1 cellular context compared by ENCODE assay signal in genomic region chr19:37079238-37079637, GRCh38.
TF ChIP-seq lines count a peak whose summit lies in the region.

No MANE protein-coding gene starts in this region.

TF ChIP-seq in H1, 55 proteins besides CTCF, POLR2A, EP300 and RAD21 (continued from another document):
- TF ChIP-seq RXRA (IDR thresholded peaks at IDR 0.05; ENCODE audit: insufficient read depth, low read depth, low read length) (no peak), PHF8 (conservative IDR thresholded peaks at IDR 0.05; ENCODE audit: low read depth, low read length) (no peak), HDAC6 (IDR thresholded peaks at IDR 0.05; ENCODE audit: low read depth, low read length) (no peak), CEBPB (IDR thresholded peaks at IDR 0.05; ENCODE audit: low read depth, low read length) (no peak)
- TF ChIP-seq, protein P1, sequence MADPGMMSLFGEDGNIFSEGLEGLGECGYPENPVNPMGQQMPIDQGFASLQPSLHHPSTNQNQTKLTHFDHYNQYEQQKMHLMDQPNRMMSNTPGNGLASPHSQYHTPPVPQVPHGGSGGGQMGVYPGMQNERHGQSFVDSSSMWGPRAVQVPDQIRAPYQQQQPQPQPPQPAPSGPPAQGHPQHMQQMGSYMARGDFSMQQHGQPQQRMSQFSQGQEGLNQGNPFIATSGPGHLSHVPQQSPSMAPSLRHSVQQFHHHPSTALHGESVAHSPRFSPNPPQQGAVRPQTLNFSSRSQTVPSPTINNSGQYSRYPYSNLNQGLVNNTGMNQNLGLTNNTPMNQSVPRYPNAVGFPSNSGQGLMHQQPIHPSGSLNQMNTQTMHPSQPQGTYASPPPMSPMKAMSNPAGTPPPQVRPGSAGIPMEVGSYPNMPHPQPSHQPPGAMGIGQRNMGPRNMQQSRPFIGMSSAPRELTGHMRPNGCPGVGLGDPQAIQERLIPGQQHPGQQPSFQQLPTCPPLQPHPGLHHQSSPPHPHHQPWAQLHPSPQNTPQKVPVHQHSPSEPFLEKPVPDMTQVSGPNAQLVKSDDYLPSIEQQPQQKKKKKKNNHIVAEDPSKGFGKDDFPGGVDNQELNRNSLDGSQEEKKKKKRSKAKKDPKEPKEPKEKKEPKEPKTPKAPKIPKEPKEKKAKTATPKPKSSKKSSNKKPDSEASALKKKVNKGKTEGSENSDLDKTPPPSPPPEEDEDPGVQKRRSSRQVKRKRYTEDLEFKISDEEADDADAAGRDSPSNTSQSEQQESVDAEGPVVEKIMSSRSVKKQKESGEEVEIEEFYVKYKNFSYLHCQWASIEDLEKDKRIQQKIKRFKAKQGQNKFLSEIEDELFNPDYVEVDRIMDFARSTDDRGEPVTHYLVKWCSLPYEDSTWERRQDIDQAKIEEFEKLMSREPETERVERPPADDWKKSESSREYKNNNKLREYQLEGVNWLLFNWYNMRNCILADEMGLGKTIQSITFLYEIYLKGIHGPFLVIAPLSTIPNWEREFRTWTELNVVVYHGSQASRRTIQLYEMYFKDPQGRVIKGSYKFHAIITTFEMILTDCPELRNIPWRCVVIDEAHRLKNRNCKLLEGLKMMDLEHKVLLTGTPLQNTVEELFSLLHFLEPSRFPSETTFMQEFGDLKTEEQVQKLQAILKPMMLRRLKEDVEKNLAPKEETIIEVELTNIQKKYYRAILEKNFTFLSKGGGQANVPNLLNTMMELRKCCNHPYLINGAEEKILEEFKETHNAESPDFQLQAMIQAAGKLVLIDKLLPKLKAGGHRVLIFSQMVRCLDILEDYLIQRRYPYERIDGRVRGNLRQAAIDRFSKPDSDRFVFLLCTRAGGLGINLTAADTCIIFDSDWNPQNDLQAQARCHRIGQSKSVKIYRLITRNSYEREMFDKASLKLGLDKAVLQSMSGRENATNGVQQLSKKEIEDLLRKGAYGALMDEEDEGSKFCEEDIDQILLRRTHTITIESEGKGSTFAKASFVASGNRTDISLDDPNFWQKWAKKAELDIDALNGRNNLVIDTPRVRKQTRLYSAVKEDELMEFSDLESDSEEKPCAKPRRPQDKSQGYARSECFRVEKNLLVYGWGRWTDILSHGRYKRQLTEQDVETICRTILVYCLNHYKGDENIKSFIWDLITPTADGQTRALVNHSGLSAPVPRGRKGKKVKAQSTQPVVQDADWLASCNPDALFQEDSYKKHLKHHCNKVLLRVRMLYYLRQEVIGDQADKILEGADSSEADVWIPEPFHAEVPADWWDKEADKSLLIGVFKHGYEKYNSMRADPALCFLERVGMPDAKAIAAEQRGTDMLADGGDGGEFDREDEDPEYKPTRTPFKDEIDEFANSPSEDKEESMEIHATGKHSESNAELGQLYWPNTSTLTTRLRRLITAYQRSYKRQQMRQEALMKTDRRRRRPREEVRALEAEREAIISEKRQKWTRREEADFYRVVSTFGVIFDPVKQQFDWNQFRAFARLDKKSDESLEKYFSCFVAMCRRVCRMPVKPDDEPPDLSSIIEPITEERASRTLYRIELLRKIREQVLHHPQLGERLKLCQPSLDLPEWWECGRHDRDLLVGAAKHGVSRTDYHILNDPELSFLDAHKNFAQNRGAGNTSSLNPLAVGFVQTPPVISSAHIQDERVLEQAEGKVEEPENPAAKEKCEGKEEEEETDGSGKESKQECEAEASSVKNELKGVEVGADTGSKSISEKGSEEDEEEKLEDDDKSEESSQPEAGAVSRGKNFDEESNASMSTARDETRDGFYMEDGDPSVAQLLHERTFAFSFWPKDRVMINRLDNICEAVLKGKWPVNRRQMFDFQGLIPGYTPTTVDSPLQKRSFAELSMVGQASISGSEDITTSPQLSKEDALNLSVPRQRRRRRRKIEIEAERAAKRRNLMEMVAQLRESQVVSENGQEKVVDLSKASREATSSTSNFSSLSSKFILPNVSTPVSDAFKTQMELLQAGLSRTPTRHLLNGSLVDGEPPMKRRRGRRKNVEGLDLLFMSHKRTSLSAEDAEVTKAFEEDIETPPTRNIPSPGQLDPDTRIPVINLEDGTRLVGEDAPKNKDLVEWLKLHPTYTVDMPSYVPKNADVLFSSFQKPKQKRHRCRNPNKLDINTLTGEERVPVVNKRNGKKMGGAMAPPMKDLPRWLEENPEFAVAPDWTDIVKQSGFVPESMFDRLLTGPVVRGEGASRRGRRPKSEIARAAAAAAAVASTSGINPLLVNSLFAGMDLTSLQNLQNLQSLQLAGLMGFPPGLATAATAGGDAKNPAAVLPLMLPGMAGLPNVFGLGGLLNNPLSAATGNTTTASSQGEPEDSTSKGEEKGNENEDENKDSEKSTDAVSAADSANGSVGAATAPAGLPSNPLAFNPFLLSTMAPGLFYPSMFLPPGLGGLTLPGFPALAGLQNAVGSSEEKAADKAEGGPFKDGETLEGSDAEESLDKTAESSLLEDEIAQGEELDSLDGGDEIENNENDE (IDR thresholded peaks at IDR 0.05; ENCODE audit: insufficient replicate concordance, low read length): no peak
